20 cellular contexts compared by ENCODE assay signal in genomic region chr6:152472325-152472724, GRCh38.
DNase-seq lines count a peak whose midpoint lies in the region; ATAC-seq and TF ChIP-seq lines count a peak whose summit lies in the region.
"Had no signal": no experiment of that assay in that cellular context is flagged by ENCODE, and none has a peak within 500 bp of the region (broad histone marks: within the 10 kb centered on the region; RNA-seq: fewer than 3 reads in every experiment).

No MANE protein-coding gene starts in this region.

- POLR2A ChIA-PET in SK-N-SH (lab: Yijun Ruan, JAX), result no interaction called here

- H3K4me1 ChIP-seq in SK-N-SH (ENCODE audit: control insufficient read depth in 1 of 2, insufficient read depth in 2 of 2, low read depth in 1 of 2, low read length in 1 of 2), result no peaks in the 10 kb centered on the region; a peak in 1 of 4 replicates

- no peaks in the 10 kb centered on the region for H3K27me3 ChIP-seq in SK-N-SH (ENCODE audit: insufficient read depth)
- H3K27me3 ChIP-seq: gastroesophageal sphincter had no signal

- peaks cover 13% of the 10 kb centered on the region for H3K79me2 ChIP-seq in SK-N-SH (ENCODE audit: insufficient read depth)

- DNase-seq in Ammon's horn (ENCODE audit: low spot score) (peak; percentile 24), SK-N-SH (no peak), fibroblast of peridontal ligament (ENCODE audit: extremely low read depth) (peak; percentile 35), stromal cell of bone marrow (ENCODE audit: low read depth) (peak; percentile 19), GM19240 (ENCODE audit: insufficient read length, low spot score) (no peak)
- DNase-seq in effector CD8-positive, alpha-beta T cell (lab: John Stamatoyannopoulos, UW), result no peak
- no peak for DNase-seq in stimulated activated naive CD4-positive, alpha-beta T cell (lab: John Stamatoyannopoulos, UW)
- DNase-seq: activated CD4-positive, alpha-beta T cell treated with anti-CD3 and anti-CD28 coated beads for 1 hour; activated naive CD4-positive, alpha-beta T cell treated with Interleukin-2 at 50 U/mL for 16 hours; activated T-cell treated with anti-CD3 and anti-CD28 coated beads, Interleukin-2, amount 50 U/mL, for 48 hours; CD4-positive, alpha-beta T cell; erythroblast; MM.1S; NCI-H1417 treated with DMSO at 0.1 percent for 48 hours; NCI-H69; OCI-M1; right cardiac atrium; Right ventricle myocardium superior had no signal

- no peak for TF ChIP-seq RAD21 in SK-N-SH (IDR thresholded peaks at IDR 0.05; ENCODE audit: low read length)

- TF ChIP-seq EP300 in SK-N-SH (IDR thresholded peaks at IDR 0.05; ENCODE audit: borderline replicate concordance in 1 of 2, low read depth in 1 of 2, low read length in 1 of 2), result no peak

- H4K20me1 ChIP-seq in SK-N-SH (ENCODE audit: insufficient read depth), result no peaks in the 10 kb centered on the region

- H3K9me2 ChIP-seq in SK-N-SH, result no peaks in the 10 kb centered on the region

- peak overlapping the region; percentile 3 to 39; a peak in 1 of 4 replicates for H3K4me3 ChIP-seq in SK-N-SH (ENCODE audit: low read depth in 2 of 2, low read length in 1 of 2)

- CTCF ChIA-PET in SK-N-SH (lab: Yijun Ruan, JAX), result interaction anchor here (0.8 to 2.7 kb wide), 3 partner anchors 11 to 476 kb away, joined by 3 to 10 read pairs (median 3); no protein-coding TSS in a partner anchor

- H3K9me3 ChIP-seq in SK-N-SH, result peaks cover 6% of the 10 kb centered on the region
- H3K9me3 ChIP-seq: gastroesophageal sphincter had no signal

- H3F3A ChIP-seq in SK-N-SH (replicated peaks; ENCODE audit: insufficient read depth), result peaks cover 16% of the 10 kb centered on the region

- H3K9ac ChIP-seq in SK-N-SH, result peak overlapping the region; percentile 66; the same call in 1 of the 2 replicates

- 0 out of 2 replicates have a peak overlapping the region, but pooled peaks have one; percentile 45 for H2AFZ ChIP-seq in SK-N-SH (ENCODE audit: low read depth)

- H3K27ac ChIP-seq in SK-N-SH (ENCODE audit: low read depth in 2 of 2, low read length in 1 of 2), result peak overlapping the region; percentile 67 to 79; a peak in 3 of 4 replicates

- TF ChIP-seq CTCF in SK-N-SH (IDR thresholded peaks at IDR 0.05), result no peak

- peak overlapping the region; percentile 39; the same call in 1 of the 2 replicates for H3K4me2 ChIP-seq in SK-N-SH

- 36% methylated on average over 7 of the region's 7 CpGs for WGBS in SK-N-SH (ENCODE audit: low lambda C conversion rate)

- peaks cover 0 to 29% of the 10 kb centered on the region in 2 experiments for H3K36me3 ChIP-seq in SK-N-SH (replicated peaks in 1 of 2; ENCODE audit: control insufficient read depth in 1 of 2, insufficient read depth in 2 of 2, low read length in 1 of 2)
- H3K36me3 ChIP-seq: gastroesophageal sphincter had no signal

- no peak for ATAC-seq in GM21515 (IDR thresholded peaks at IDR 0.05; ENCODE audit: unreplicated experiment)
- ATAC-seq: gastroesophageal sphincter, right cardiac atrium had no signal

TF ChIP-seq in SK-N-SH, 30 proteins besides CTCF, POLR2A, EP300 and RAD21:
- peak; percentile 7; the same call in 1 of the 2 replicates for TF ChIP-seq JUND (IDR thresholded peaks at IDR 0.05)
- TF ChIP-seq NRF1 (IDR thresholded peaks at IDR 0.05; ENCODE audit: low read depth, low read length), result no peak

Comparison
In these comparisons a context has a peak if more than half of its experiments do, and no peak if none do; other contexts are left out.
1. DNase-seq: peak in Ammon's horn (single experiment), fibroblast of peridontal ligament (single experiment) and stromal cell of bone marrow (single experiment); none in SK-N-SH (single experiment), GM19240 (single experiment), effector CD8-positive, alpha-beta T cell (single experiment) and stimulated activated naive CD4-positive, alpha-beta T cell (0 of 6).